In the genomic region with DNA sequence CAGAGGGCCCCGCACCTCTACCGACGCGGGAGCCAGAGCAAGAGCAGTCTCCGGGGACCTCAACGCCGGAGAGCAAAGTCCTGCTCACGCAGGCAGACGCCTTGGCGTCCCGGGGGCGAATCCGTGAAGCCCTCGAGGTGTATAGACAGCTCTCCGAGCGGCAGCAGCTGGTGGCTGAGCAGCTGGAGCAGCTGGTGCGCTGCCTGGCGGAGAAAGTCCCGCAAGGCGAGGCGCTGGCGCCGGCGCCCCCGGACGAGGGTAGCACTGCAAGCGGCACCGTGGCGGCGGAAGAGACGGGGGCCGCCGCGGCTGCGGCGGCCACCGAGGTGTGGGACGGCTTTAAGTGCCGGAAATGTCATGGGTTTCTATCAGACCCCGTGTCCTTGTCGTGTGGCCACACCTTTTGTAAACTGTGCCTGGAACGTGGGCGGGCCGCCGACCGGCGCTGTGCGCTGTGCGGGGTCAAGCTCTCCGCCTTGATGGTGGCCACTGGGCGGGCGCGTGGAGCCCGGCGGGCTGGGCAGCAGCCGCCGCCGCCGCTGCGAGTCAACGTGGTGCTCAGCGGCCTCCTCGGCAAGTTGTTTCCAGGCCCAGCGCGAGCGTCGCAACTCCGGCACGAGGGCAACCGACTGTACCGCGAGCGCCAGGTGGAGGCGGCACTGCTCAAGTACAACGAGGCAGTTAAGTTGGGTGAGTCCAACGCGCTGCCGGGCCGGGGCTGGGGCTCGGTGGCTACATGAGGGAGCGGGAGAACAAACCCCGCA, we compare ENCODE assay signal across 8 cellular contexts. TPM values are rescaled to one million over a fixed set of nuclear protein-coding genes. Genes with fewer than 3 reads are reported as not detected.
DNase-seq lines count a peak whose midpoint lies in the region; ATAC-seq, FAIRE-seq and TF ChIP-seq lines count a peak whose summit lies in the region.

No MANE protein-coding gene starts in this region.

- DNase-seq in Daoy (ENCODE audit: low read depth) (peak; percentile 53), SK-N-SH (peak; percentile 40), smooth muscle cell (lab: John Stamatoyannopoulos, UW; ENCODE audit: unreplicated experiment) (no peak), GM19239 (ENCODE audit: insufficient read length, low spot score) (no peak)

- POLR2A ChIA-PET in SK-N-SH (lab: Yijun Ruan, JAX) = no interaction called here

- CTCF ChIA-PET in SK-N-SH (lab: Yijun Ruan, JAX) = no interaction called here

- FAIRE-seq in GM19239 (lab: Jason Lieb, UNC) = no peak

- H3K9ac ChIP-seq in SK-N-SH (no peak overlapping the region), smooth muscle cell (ENCODE audit: low read depth) (no peak overlapping the region)

- H3F3A ChIP-seq in SK-N-SH (replicated peaks; ENCODE audit: insufficient read depth) (no peaks in the 10 kb centered on the region), smooth muscle cell (ENCODE audit: low read depth) (no peaks in the 10 kb centered on the region)

- no peak for TF ChIP-seq RAD21 in SK-N-SH (IDR thresholded peaks at IDR 0.05; ENCODE audit: low read length)

- WGBS in SK-N-SH (ENCODE audit: low lambda C conversion rate) = 30% methylated on average over 48 of the region's 82 CpGs
- 0 to 40% (median 1%) methylated on average over 23 to 82 of the region's 82 CpGs for WGBS in adipose tissue, 3 donors
- WGBS in smooth muscle cell (ENCODE audit: low lambda C conversion rate) = 52% methylated on average over 74 of the region's 82 CpGs

- H3K27me3 ChIP-seq in SK-N-SH (ENCODE audit: insufficient read depth) (peaks cover 73% of the 10 kb centered on the region), smooth muscle cell (ENCODE audit: low read depth) (peaks cover 51% of the 10 kb centered on the region)

- no peaks in the 10 kb centered on the region for H3K9me3 ChIP-seq in SK-N-SH
- peaks cover 4% of the 10 kb centered on the region for H3K9me3 ChIP-seq in iPS-18c (ENCODE audit: control insufficient read depth, insufficient read depth, low read length)
- H3K9me3 ChIP-seq in smooth muscle cell (replicated peaks; ENCODE audit: low read depth) = no peaks in the 10 kb centered on the region

- no peak overlapping the region for H2AFZ ChIP-seq in SK-N-SH (ENCODE audit: low read depth)
- no peak overlapping the region for H2AFZ ChIP-seq in smooth muscle cell (ENCODE audit: low read depth)

- no peaks in the 10 kb centered on the region for H3K36me3 ChIP-seq in SK-N-SH (replicated peaks in 1 of 2; ENCODE audit: control insufficient read depth in 1 of 2, insufficient read depth in 2 of 2, low read length in 1 of 2)
- H3K36me3 ChIP-seq in smooth muscle cell (ENCODE audit: low read depth) = no peaks in the 10 kb centered on the region

- H3K79me2 ChIP-seq in SK-N-SH (ENCODE audit: insufficient read depth) = no peaks in the 10 kb centered on the region
- no peaks in the 10 kb centered on the region for H3K79me2 ChIP-seq in smooth muscle cell (ENCODE audit: low read depth)

- no peaks in the 10 kb centered on the region for H3K9me2 ChIP-seq in SK-N-SH

- H4K20me1 ChIP-seq in SK-N-SH (ENCODE audit: insufficient read depth) = no peaks in the 10 kb centered on the region
- H4K20me1 ChIP-seq in smooth muscle cell (ENCODE audit: low read depth) = no peaks in the 10 kb centered on the region

- H3K27ac ChIP-seq in SK-N-SH (ENCODE audit: low read depth in 2 of 2, low read length in 1 of 2) = no peak overlapping the region
- H3K27ac ChIP-seq in adipose tissue (ENCODE audit: low read depth, low read length) = peak overlapping the region; percentile 22
- H3K27ac ChIP-seq in smooth muscle cell (ENCODE audit: low read depth) = no peak overlapping the region

- TF ChIP-seq CTCF in SK-N-SH (IDR thresholded peaks at IDR 0.05) (no peak), smooth muscle cell (IDR thresholded peaks at IDR 0.05; ENCODE audit: borderline replicate concordance, insufficient read depth, poor library complexity, severe bottlenecking) (no peak)

- H3K4me1 ChIP-seq in SK-N-SH (ENCODE audit: control insufficient read depth in 1 of 2, insufficient read depth in 2 of 2, low read depth in 1 of 2, low read length in 1 of 2) = no peaks in the 10 kb centered on the region; a peak in 1 of 4 replicates
- H3K4me1 ChIP-seq in smooth muscle cell (ENCODE audit: low read depth) = no peaks in the 10 kb centered on the region

- no peak for TF ChIP-seq EP300 in SK-N-SH (IDR thresholded peaks at IDR 0.05; ENCODE audit: borderline replicate concordance in 1 of 2, low read depth in 1 of 2, low read length in 1 of 2)

- H3K4me2 ChIP-seq in SK-N-SH (peak overlapping the region; percentile 24; the same call in 1 of the 2 replicates), smooth muscle cell (peak overlapping the region; percentile 88)

- ATAC-seq in HG03159 (IDR thresholded peaks at IDR 0.05; ENCODE audit: unreplicated experiment) = peak; percentile 45
- ATAC-seq in HG03457 (IDR thresholded peaks at IDR 0.05; ENCODE audit: unreplicated experiment) = no peak

- H3K4me3 ChIP-seq in SK-N-SH (ENCODE audit: low read depth in 2 of 2, low read length in 1 of 2) (no peak overlapping the region), iPS-18c (ENCODE audit: insufficient read depth, low read depth, low read length) (peak overlapping the region; percentile 31; the same call in 1 of the 2 replicates), smooth muscle cell (peak overlapping the region; percentile 48)

TF ChIP-seq in SK-N-SH, 30 proteins besides CTCF, POLR2A, EP300 and RAD21:
- no peak for TF ChIP-seq MXI1 (IDR thresholded peaks at IDR 0.05; ENCODE audit: low read depth, low read length)
- TF ChIP-seq, protein P1, sequence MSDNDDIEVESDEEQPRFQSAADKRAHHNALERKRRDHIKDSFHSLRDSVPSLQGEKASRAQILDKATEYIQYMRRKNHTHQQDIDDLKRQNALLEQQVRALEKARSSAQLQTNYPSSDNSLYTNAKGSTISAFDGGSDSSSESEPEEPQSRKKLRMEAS (IDR thresholded peaks at IDR 0.05; ENCODE audit: low read depth) = peak; percentile 26; the same call in 1 of the 2 replicates

RNA-seq across cellular contexts. Expression of a gene that starts 0.7 kb away (rescaled TPM):
- 2.2 TPM in 2 replicates for total RNA-seq in Daoy (2014; rRNA removed; shearing (Covaris generic))
- polyA plus RNA-seq in SK-N-SH (2012; rRNA removed) (0.07 and 0.11 TPM in 2 replicates), adipose tissue (1 to 10 TPM; 2.3 to 6.8 (median 3.0) TPM), smooth muscle cell (0.53 TPM in 1 of 2 replicates, not detected in the other)
- polyA plus RNA-seq in SK-N-SH (2012; cell fraction: cytosol; rRNA removed) = 0.09 and 0.12 TPM in 2 replicates
- polyA plus RNA-seq in SK-N-SH (2012; cell fraction: nucleus; rRNA removed) = 0.06 and 0.15 TPM in 2 replicates
- 0.36 TPM in 1 of 2 replicates, not detected in the other for total RNA-seq in smooth muscle cell

Comparison
In these comparisons a context has a peak if more than half of its experiments do, and no peak if none do; other contexts are left out.
1. DNase-seq: peak in Daoy (single experiment) and SK-N-SH (single experiment); none in smooth muscle cell (single experiment) and GM19239 (single experiment).
2. H3K4me3 ChIP-seq: peak in iPS-18c (single experiment) and smooth muscle cell (single experiment); none in SK-N-SH (0 of 2).